Comparison of ENCODE assay signal across 11 cellular contexts in the genomic region with DNA sequence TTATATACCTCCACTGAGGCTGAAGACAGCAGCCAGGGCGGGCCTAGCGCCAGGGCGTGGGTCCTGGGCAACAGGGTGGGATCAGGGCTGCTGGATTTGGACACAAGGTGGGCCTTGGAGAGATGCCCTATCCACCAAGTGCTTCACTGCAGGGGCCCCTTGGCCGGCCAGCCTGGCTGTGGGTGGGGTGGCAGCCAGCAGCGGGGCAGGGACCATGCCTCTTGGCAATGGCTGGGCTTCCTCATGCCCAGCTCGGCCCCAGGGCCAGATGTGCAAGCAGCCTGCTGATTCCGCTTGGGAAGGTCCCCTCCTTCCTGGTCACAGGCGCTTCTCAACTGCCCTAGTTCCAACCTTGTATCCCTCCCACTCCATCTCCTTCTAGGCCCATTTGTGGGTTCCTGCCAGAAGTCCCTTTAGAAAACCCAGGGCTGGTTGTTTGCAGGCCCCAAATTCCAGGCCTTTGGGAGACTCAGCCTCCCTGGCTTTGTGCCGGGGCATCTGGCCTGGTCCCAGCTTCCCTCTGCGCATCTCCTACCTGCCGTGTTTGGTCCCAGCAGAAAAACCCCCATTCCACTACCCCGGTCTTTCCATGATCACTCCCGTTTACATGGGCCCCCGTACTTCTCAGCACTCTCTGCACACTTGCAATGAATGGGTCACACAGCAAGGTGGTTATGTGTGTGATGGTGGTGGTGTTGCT. TPM values are rescaled to one million over a fixed set of nuclear protein-coding genes. Genes with fewer than 3 reads are reported as not detected.
DNase-seq lines count a peak whose midpoint lies in the region; ATAC-seq, FAIRE-seq and TF ChIP-seq lines count a peak whose summit lies in the region.
"Had no signal": no experiment of that assay in that cellular context is flagged by ENCODE, and none has a peak within 500 bp of the region (broad histone marks: within the 10 kb centered on the region; RNA-seq: fewer than 3 reads in every experiment).

No MANE protein-coding gene starts in this region.

- TF ChIP-seq POLR2A in endothelial cell of umbilical vein (IDR thresholded peaks at IDR 0.05; ENCODE audit: low read depth, low read length) (peak; percentile 17), upper lobe of left lung (IDR thresholded peaks at IDR 0.05) (no peak)

- H2AFZ ChIP-seq in endothelial cell of umbilical vein (ENCODE audit: low read depth, low read length) (no peak overlapping the region), MM.1S (ENCODE audit: low read length) (no peak overlapping the region)

- H3K79me2 ChIP-seq in endothelial cell of umbilical vein (ENCODE audit: control insufficient read depth, insufficient read depth, low read length): peaks cover 83% of the 10 kb centered on the region
- H3K79me2 ChIP-seq in MM.1S (ENCODE audit: low read length): no peaks in the 10 kb centered on the region

- no peak overlapping the region for H3K4me2 ChIP-seq in endothelial cell of umbilical vein (ENCODE audit: insufficient read depth, low read length)
- no peak overlapping the region for H3K4me2 ChIP-seq in MM.1S (ENCODE audit: low read depth, low read length)

- CTCF ChIA-PET in endothelial cell of umbilical vein (lab: Charles Lee): interaction anchor here (0.6 to 1.2 kb wide), 5 partner anchors 8 to 183 kb away, joined by 3 to 4 read pairs (median 4); a partner anchor contains a TSS

- POLR2A ChIA-PET in endothelial cell of umbilical vein (lab: Charles Lee): interaction anchor here (0.7 kb wide), 1 partner anchor 15 kb away, joined by 3 read pairs; a partner anchor contains a TSS

- TF ChIP-seq CTCF in VCaP (conservative IDR thresholded peaks at IDR 0.05) (no peak), endothelial cell of umbilical vein (IDR thresholded peaks at IDR 0.05; ENCODE audit: extremely low read depth in 1 of 2, insufficient read depth in 1 of 2, low read depth in 1 of 2, low read length in 2 of 2) (no peak), upper lobe of left lung (IDR thresholded peaks at IDR 0.05) (no peak), MM.1S (IDR thresholded peaks at IDR 0.05; ENCODE audit: low read length) (no peak)

- WGBS in upper lobe of left lung, 2 donors: 71 to 85% methylated on average over 7 to 13 of the region's 14 CpGs

- H4K20me1 ChIP-seq in endothelial cell of umbilical vein (replicated peaks; ENCODE audit: control insufficient read depth, extremely low read depth, insufficient read depth, low read length) (no peaks in the 10 kb centered on the region), MM.1S (ENCODE audit: insufficient read depth, low read length) (no peaks in the 10 kb centered on the region)

- dilution Hi-C loops in endothelial cell of umbilical vein (cut with MboI; ENCODE audit: extremely low pct_ligation_motif_present, low sequenced_read_pairs): loop anchor here (10.0 kb wide), 1 partner anchor 226 kb away; no protein-coding TSS in a partner anchor

- peak; percentile 25 to 34 for ATAC-seq in upper lobe of left lung (ENCODE audit: low FRiP score in 2 of 2)

- H3K36me3 ChIP-seq in endothelial cell of umbilical vein (ENCODE audit: control insufficient read depth in 2 of 2, extremely low read depth in 1 of 2, insufficient read depth in 2 of 2, low read length in 2 of 2) (peaks cover 27 to 42% of the 10 kb centered on the region in 2 experiments), mucosa of rectum (ENCODE audit: control insufficient read depth in 2 of 2, insufficient read depth in 2 of 2, low read length in 2 of 2) (peaks cover 46 to 58% of the 10 kb centered on the region in 2 donors), upper lobe of left lung (peaks cover 38 to 82% (median 70%) of the 10 kb centered on the region in 4 donors), MM.1S (replicated peaks; ENCODE audit: insufficient read depth, low read length) (no peaks in the 10 kb centered on the region)

- FAIRE-seq in endothelial cell of umbilical vein (lab: Jason Lieb, UNC): no peak
- FAIRE-seq: endometrium had no signal

- intact Hi-C loops in endothelial cell of umbilical vein (cut with micrococcal nuclease): loop anchor here (2.0 kb wide), 1 partner anchor 184 kb away; no protein-coding TSS in a partner anchor

- no peak for DNase-seq in endothelial cell of umbilical vein (ENCODE audit: low read depth, low spot score)
- peak in 1 of 2 donors; percentile 74 for DNase-seq in upper lobe of left lung
- DNase-seq in MM.1S: no peak
- no peak for DNase-seq in COLO668 (lab: John Stamatoyannopoulos, UW; ENCODE audit: unreplicated experiment)
- no peak for DNase-seq in NCI-H1694 treated with DMSO at 0.1 percent for 48 hours (lab: John Stamatoyannopoulos, UW)
- DNase-seq: activated CD4-positive, alpha-beta T cell treated with anti-CD3 and anti-CD28 coated beads, Interleukin-2, amount 50 U/mL, for 4 hours; DMS79; NCI-H1105 had no signal

- H3K9me3 ChIP-seq in endothelial cell of umbilical vein (replicated peaks; ENCODE audit: control insufficient read depth, insufficient read depth, low read length) (no peaks in the 10 kb centered on the region), mucosa of rectum (ENCODE audit: control insufficient read depth in 2 of 2, low read length in 2 of 2) (no peaks in the 10 kb centered on the region), upper lobe of left lung (no peaks in the 10 kb centered on the region), MM.1S (replicated peaks; ENCODE audit: insufficient read depth, low read length) (no peaks in the 10 kb centered on the region)

- no peak for TF ChIP-seq EP300 in upper lobe of left lung (IDR thresholded peaks at IDR 0.05)

- H3K27ac ChIP-seq in VCaP: peak overlapping the region; percentile 91
- peak overlapping the region; percentile 14 for H3K27ac ChIP-seq in endothelial cell of umbilical vein (ENCODE audit: insufficient read depth, low read depth, low read length)
- peak overlapping the region; percentile 60 to 63 for H3K27ac ChIP-seq in mucosa of rectum (ENCODE audit: low read depth in 2 of 2, low read length in 2 of 2)
- peak overlapping the region; percentile 8 to 75 (median 32) for H3K27ac ChIP-seq in upper lobe of left lung
- H3K27ac ChIP-seq in MM.1S (ENCODE audit: low read length): no peak overlapping the region

- H3K4me3 ChIP-seq in endothelial cell of umbilical vein (replicated peaks in 1 of 3; ENCODE audit: insufficient read depth in 1 of 3, low read depth in 1 of 3, low read length in 3 of 3) (no peak overlapping the region), mucosa of rectum (ENCODE audit: low read length in 2 of 2) (no peak overlapping the region), upper lobe of left lung (no peak overlapping the region), MM.1S (ENCODE audit: low read length) (no peak overlapping the region)

- H3K27me3 ChIP-seq in endothelial cell of umbilical vein (ENCODE audit: control insufficient read depth in 2 of 2, insufficient read depth in 2 of 2, low read length in 2 of 2) (no peaks in the 10 kb centered on the region), mucosa of rectum (ENCODE audit: control insufficient read depth in 2 of 2, insufficient read depth in 2 of 2, low read length in 2 of 2) (no peaks in the 10 kb centered on the region), upper lobe of left lung (no peaks in the 10 kb centered on the region), MM.1S (replicated peaks; ENCODE audit: insufficient read depth, low read length) (no peaks in the 10 kb centered on the region)

- H3K9me1 ChIP-seq in endothelial cell of umbilical vein (replicated peaks; ENCODE audit: control insufficient read depth, extremely low read depth, insufficient read depth, low read length): no peaks in the 10 kb centered on the region

- H3F3A ChIP-seq in MM.1S (ENCODE audit: insufficient read depth, low read length): no peaks in the 10 kb centered on the region

- H3K9ac ChIP-seq in endothelial cell of umbilical vein (replicated peaks; ENCODE audit: extremely low read depth, insufficient read depth, low read length) (no peak overlapping the region), mucosa of rectum (ENCODE audit: low read depth in 1 of 2, low read length in 2 of 2) (no peak overlapping the region), MM.1S (ENCODE audit: low read length) (no peak overlapping the region)

- no TSS peak for BruUV-seq in endothelial cell of umbilical vein (replicated peaks; lab: Mats Ljungman, UMichigan)

- H3K4me1 ChIP-seq in endothelial cell of umbilical vein (ENCODE audit: control insufficient read depth, extremely low read depth, insufficient read depth, low read length): peaks cover 11% of the 10 kb centered on the region
- peaks cover 7 to 18% of the 10 kb centered on the region in 2 donors for H3K4me1 ChIP-seq in mucosa of rectum (ENCODE audit: control insufficient read depth in 2 of 2, insufficient read depth in 2 of 2, low read length in 2 of 2)
- H3K4me1 ChIP-seq in upper lobe of left lung: peaks cover 11 to 28% (median 12%) of the 10 kb centered on the region in 4 donors
- no peaks in the 10 kb centered on the region for H3K4me1 ChIP-seq in MM.1S (ENCODE audit: low read length)

- no peaks in the 10 kb centered on the region for H3K9me2 ChIP-seq in MM.1S (replicated peaks; ENCODE audit: insufficient read depth, low read length)

RNA-seq across cellular contexts. Expression of a gene that starts 15.1 kb away (rescaled TPM):
- total RNA-seq in endothelial cell of umbilical vein (75.4 and 77.4 TPM in 2 replicates), upper lobe of left lung (10 to 100 TPM; 35.1 to 50.2 (median 43.8) TPM)
- 22.3 and 26.1 TPM in 2 replicates for polyA plus RNA-seq in endothelial cell of umbilical vein
- 33.6 and 34.2 TPM in 2 replicates for polyA plus RNA-seq in endothelial cell of umbilical vein (2011; cell fraction: cytosol; rRNA removed)
- polyA plus RNA-seq in endothelial cell of umbilical vein (2011; cell fraction: nucleus; rRNA removed): 57.6 and 75.5 TPM in 2 replicates
- polyA plus RNA-seq in endothelial cell of umbilical vein (2012): 52.7 and 58.3 TPM in 2 replicates
- 22.1 and 25.0 TPM in 2 replicates for polyA minus RNA-seq in endothelial cell of umbilical vein
- polyA minus RNA-seq in endothelial cell of umbilical vein (2011; cell fraction: cytosol; rRNA and poly(A)+ RNA removed): 26.3 TPM
- 27.6 and 37.4 TPM in 2 replicates for polyA minus RNA-seq in endothelial cell of umbilical vein (2011; cell fraction: nucleus; rRNA and poly(A)+ RNA removed)

RNA-seq across cellular contexts. Expression of a gene that starts 34.4 kb away (rescaled TPM):
- total RNA-seq in endothelial cell of umbilical vein (32.5 and 34.2 TPM in 2 replicates), upper lobe of left lung (10 to 100 TPM in 5 of 6 donors, 1 to 10 TPM in 1; 7.5 to 25.2 (median 20.3) TPM)
- polyA plus RNA-seq in endothelial cell of umbilical vein: 3.8 and 4.8 TPM in 2 replicates
- polyA plus RNA-seq in endothelial cell of umbilical vein (2011; cell fraction: cytosol; rRNA removed): 4.8 and 5.0 TPM in 2 replicates
- 8.7 and 10.2 TPM in 2 replicates for polyA plus RNA-seq in endothelial cell of umbilical vein (2011; cell fraction: nucleus; rRNA removed)
- polyA plus RNA-seq in endothelial cell of umbilical vein (2012): 17.1 and 24.4 TPM in 2 replicates
- 18.1 and 21.6 TPM in 2 replicates for polyA minus RNA-seq in endothelial cell of umbilical vein
- polyA minus RNA-seq in endothelial cell of umbilical vein (2011; cell fraction: cytosol; rRNA and poly(A)+ RNA removed): 15.8 TPM
- 10.6 and 14.2 TPM in 2 replicates for polyA minus RNA-seq in endothelial cell of umbilical vein (2011; cell fraction: nucleus; rRNA and poly(A)+ RNA removed)

RNA-seq across cellular contexts. Expression of a gene that starts 37.4 kb away (rescaled TPM):
- 4.6 and 7.2 TPM in 2 replicates for total RNA-seq in endothelial cell of umbilical vein
- polyA plus RNA-seq in endothelial cell of umbilical vein: 3.0 and 3.3 TPM in 2 replicates
- 4.7 and 5.1 TPM in 2 replicates for polyA plus RNA-seq in endothelial cell of umbilical vein (2011; cell fraction: cytosol; rRNA removed)
- polyA plus RNA-seq in endothelial cell of umbilical vein (2011; cell fraction: nucleus; rRNA removed): 2.3 and 2.6 TPM in 2 replicates
- polyA plus RNA-seq in endothelial cell of umbilical vein (2012): 5.0 and 5.1 TPM in 2 replicates
- 1.8 and 2.3 TPM in 2 replicates for polyA minus RNA-seq in endothelial cell of umbilical vein
- 1.4 TPM for polyA minus RNA-seq in endothelial cell of umbilical vein (2011; cell fraction: cytosol; rRNA and poly(A)+ RNA removed)
- polyA minus RNA-seq in endothelial cell of umbilical vein (2011; cell fraction: nucleus; rRNA and poly(A)+ RNA removed): 1.2 and 1.6 TPM in 2 replicates
- total RNA-seq in upper lobe of left lung: 10 to 100 TPM; 12.5 to 29.9 (median 14.6) TPM

RNA-seq across cellular contexts. Expression of a gene that starts 58.9 kb away (rescaled TPM):
- total RNA-seq in endothelial cell of umbilical vein: 27.9 and 30.6 TPM in 2 replicates
- polyA plus RNA-seq in endothelial cell of umbilical vein: 14.6 and 15.9 TPM in 2 replicates
- 20.6 and 23.2 TPM in 2 replicates for polyA plus RNA-seq in endothelial cell of umbilical vein (2011; cell fraction: cytosol; rRNA removed)
- 28.1 and 34.6 TPM in 2 replicates for polyA plus RNA-seq in endothelial cell of umbilical vein (2011; cell fraction: nucleus; rRNA removed)
- polyA plus RNA-seq in endothelial cell of umbilical vein (2012): 25.1 and 25.7 TPM in 2 replicates
- polyA minus RNA-seq in endothelial cell of umbilical vein: 13.3 and 16.2 TPM in 2 replicates
- 5.9 TPM for polyA minus RNA-seq in endothelial cell of umbilical vein (2011; cell fraction: cytosol; rRNA and poly(A)+ RNA removed)
- polyA minus RNA-seq in endothelial cell of umbilical vein (2011; cell fraction: nucleus; rRNA and poly(A)+ RNA removed): 24.5 and 35.8 TPM in 2 replicates
- total RNA-seq in upper lobe of left lung: 10 to 100 TPM; 16.7 to 50.3 (median 26.6) TPM
